ENCODE assay signal across 8 cellular contexts in the genomic region with DNA sequence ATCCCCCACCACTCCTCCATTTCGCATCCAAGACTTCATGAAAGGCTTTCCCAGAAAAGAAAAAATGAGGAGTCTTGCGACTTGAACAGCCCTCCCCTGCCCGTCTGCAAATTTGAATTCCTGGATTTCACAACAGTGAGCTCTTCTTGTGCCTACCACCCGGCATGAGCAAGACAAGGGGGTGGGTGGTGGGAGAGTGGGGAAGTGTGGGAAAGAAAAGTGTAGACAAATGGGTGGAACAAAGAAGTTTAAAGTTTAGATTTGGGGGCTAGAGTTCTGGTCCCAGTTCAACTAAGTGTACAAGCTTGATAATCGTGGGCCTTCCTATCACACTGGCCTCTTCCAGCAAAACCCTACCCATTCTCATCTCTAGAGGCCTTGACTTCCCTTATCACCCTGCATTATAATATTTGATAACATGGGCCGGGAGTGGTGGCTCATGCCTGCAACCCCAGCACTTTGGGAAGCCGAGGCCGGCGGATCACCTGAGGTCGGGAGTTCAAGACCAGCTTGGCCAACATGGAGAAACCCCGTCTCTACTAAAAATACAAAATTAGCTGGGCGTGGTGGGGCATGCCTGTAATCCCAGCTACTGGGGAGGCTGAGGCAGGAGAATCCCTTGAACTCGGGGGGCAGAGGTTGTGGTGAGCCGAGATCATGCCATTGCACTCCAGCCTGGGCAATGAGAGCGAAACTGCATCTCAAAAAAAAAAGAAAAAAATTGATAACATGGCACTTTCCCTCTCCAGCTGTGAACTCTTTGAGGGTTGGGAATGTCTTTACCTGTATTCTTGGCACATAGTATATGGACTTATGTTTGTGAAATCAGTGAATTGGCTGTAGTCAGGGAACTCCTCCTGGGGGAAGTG. TPM values are rescaled to one million over a fixed set of nuclear protein-coding genes. Genes with fewer than 3 reads are reported as not detected.
DNase-seq lines count a peak whose midpoint lies in the region; ATAC-seq and TF ChIP-seq lines count a peak whose summit lies in the region.

No MANE protein-coding gene starts in this region.

- BruUV-seq in IMR-90 (replicated peaks; lab: Mats Ljungman, UMichigan) (no TSS peak), mammary epithelial cell (replicated peaks; lab: Mats Ljungman, UMichigan) (no TSS peak)

- peak overlapping the region; percentile 37; the same call in 1 of the 2 replicates for H2AK5ac ChIP-seq in IMR-90 (ENCODE audit: low read depth, low read length)

- peak overlapping the region; percentile 55 for H3K23ac ChIP-seq in IMR-90 (ENCODE audit: low read depth, low read length)

- peaks cover 17% of the 10 kb centered on the region; the same call in 1 of the 2 replicates for H3K9me1 ChIP-seq in IMR-90 (ENCODE audit: insufficient read depth, low read length)

- intact Hi-C loops in IMR-90 (cut with micrococcal nuclease), result loop anchor here (5.0 kb wide), 1 partner anchor 171 kb away; no protein-coding TSS in a partner anchor
- intact Hi-C loops in mammary epithelial cell (cut with micrococcal nuclease), result loop anchor here (1.0 kb wide), 1 partner anchor 9 kb away; a partner anchor contains a TSS

- no peaks in the 10 kb centered on the region for H3K27me3 ChIP-seq in ACC112 (ENCODE audit: insufficient read depth, low read length)
- H3K27me3 ChIP-seq in IMR-90 (ENCODE audit: control insufficient read depth, insufficient read depth, low read length), result no peaks in the 10 kb centered on the region
- no peaks in the 10 kb centered on the region for H3K27me3 ChIP-seq in mammary epithelial cell (ENCODE audit: insufficient read depth, low read length)
- H3K27me3 ChIP-seq in mucosa of rectum (ENCODE audit: control insufficient read depth in 2 of 2, insufficient read depth in 2 of 2, low read length in 2 of 2), result no peaks in the 10 kb centered on the region

- H4K8ac ChIP-seq in IMR-90 (ENCODE audit: low read depth in 2 of 2, low read length in 2 of 2), result peak overlapping the region; percentile 75 to 95; a peak in 3 of 4 replicates

- no peak for TF ChIP-seq POLR2A in IMR-90 (IDR thresholded peaks at IDR 0.05; ENCODE audit: low read depth, low read length)

- DNase-seq in IMR-90 (peak; percentile 50), mammary epithelial cell (peak; percentile 28), ACHN (no peak), amniotic stem cell (lab: John Stamatoyannopoulos, UW) (no peak), NCI-H526 treated with DMSO at 0.1 percent for 48 hours (lab: John Stamatoyannopoulos, UW) (no peak)
- DNase-seq in stimulated activated CD4-positive, alpha-beta T cell treated with anti-CD3 and anti-CD28 coated beads, Interleukin-4, amount 100 ng/mL, for 4 hours, result no peak

- in situ Hi-C loops in IMR-90 (cut with MboI; ENCODE audit: low sequenced_read_pairs) (no loop called here), mammary epithelial cell (cut with MboI; ENCODE audit: low sequenced_read_pairs in 2 of 2) (no loop called here), ACHN (cut with HindIII; ENCODE audit: low pct_ligation_motif_present, low pct_unique_long_range_greater_than_20kb, low sequenced_read_pairs) (no loop called here)

- peaks cover 63% of the 10 kb centered on the region for H3K79me2 ChIP-seq in ACC112 (ENCODE audit: control insufficient read depth, insufficient read depth, low read length, unreplicated experiment)
- H3K79me2 ChIP-seq in mammary epithelial cell (ENCODE audit: insufficient read depth, low read length), result peaks cover 78% of the 10 kb centered on the region

- peaks cover 17% of the 10 kb centered on the region for H4K20me1 ChIP-seq in IMR-90 (ENCODE audit: insufficient read depth, low read length)
- H4K20me1 ChIP-seq in mammary epithelial cell (ENCODE audit: insufficient read depth, low read length), result no peaks in the 10 kb centered on the region

- H3K4me1 ChIP-seq in ACC112 (ENCODE audit: control insufficient read depth, insufficient read depth, low read length, unreplicated experiment) (peaks cover 14% of the 10 kb centered on the region), IMR-90 (ENCODE audit: control insufficient read depth, insufficient read depth, low read length) (peaks cover 21% of the 10 kb centered on the region), mammary epithelial cell (ENCODE audit: insufficient read depth, low read length) (peaks cover 33% of the 10 kb centered on the region), mucosa of rectum (ENCODE audit: control insufficient read depth in 2 of 2, insufficient read depth in 2 of 2, low read length in 2 of 2) (peaks cover 32 to 39% of the 10 kb centered on the region in 2 donors)

- H3K27ac ChIP-seq in ACC112 (ENCODE audit: low read depth, low read length) (peak overlapping the region; percentile 52), IMR-90 (ENCODE audit: insufficient read depth, low read length) (peak overlapping the region; percentile 68), mammary epithelial cell (ENCODE audit: insufficient read depth, low read depth, low read length) (peak overlapping the region; percentile 69), mucosa of rectum (ENCODE audit: low read depth in 2 of 2, low read length in 2 of 2) (peak overlapping the region; percentile 81 to 92)

- TF ChIP-seq CTCF in IMR-90 (conservative IDR thresholded peaks at IDR 0.05; ENCODE audit: low read depth, low read length) (no peak), mammary epithelial cell (conservative IDR thresholded peaks at IDR 0.05 in 1 of 2, IDR thresholded peaks at IDR 0.05 in 1 of 2; ENCODE audit: extremely low read depth in 1 of 2, insufficient read depth in 1 of 2, low read depth in 1 of 2, low read length in 2 of 2) (no peak)

- H3K4me3 ChIP-seq in ACC112 (ENCODE audit: low read depth, low read length), result peak overlapping the region; percentile 91
- H3K4me3 ChIP-seq in IMR-90 (ENCODE audit: insufficient read depth, low read depth, low read length), result peak overlapping the region; percentile 92
- H3K4me3 ChIP-seq in mammary epithelial cell (replicated peaks in 1 of 3; ENCODE audit: insufficient read depth in 1 of 3, low read depth in 2 of 3, low read length in 3 of 3), result peak overlapping the region; percentile 62 to 76 (median 62)
- H3K4me3 ChIP-seq in mucosa of rectum (ENCODE audit: low read length in 2 of 2), result peak overlapping the region; percentile 97 to 98

- dilution Hi-C loops in IMR-90 (cut with HindIII; ENCODE audit: low sequenced_read_pairs, unreplicated experiment), result no loop called here
- dilution Hi-C loops in mammary epithelial cell (cut with HindIII; ENCODE audit: low sequenced_read_pairs), result no loop called here

- no peak for TF ChIP-seq RAD21 in IMR-90 (IDR thresholded peaks at IDR 0.05; ENCODE audit: low read length)

- 5% methylated on average over 4 of the region's 15 CpGs; no CpG with 5 or more reads in 1 of the 2 experiments for WGBS in IMR-90 (ENCODE audit: extremely low coverage in 2 of 2, insufficient read length in 1 of 2), 2 experiments
- WGBS in mammary epithelial cell (ENCODE audit: low coverage, missing lambda C conversion rate), result 61% methylated on average over 15 of the region's 15 CpGs

- no peak overlapping the region for H2BK15ac ChIP-seq in IMR-90 (ENCODE audit: low read depth, low read length)

- POLR2A ChIA-PET in IMR-90 (lab: Charles Lee; ENCODE audit: unreplicated experiment), result interaction anchor here (0.5 to 1.2 kb wide), 7 partner anchors 10 to 1759 kb away, joined by 3 to 11 read pairs (median 3); a partner anchor contains a TSS

- no peak overlapping the region for H3K18ac ChIP-seq in IMR-90 (ENCODE audit: low read depth, low read length)

- no peak overlapping the region for H2BK120ac ChIP-seq in IMR-90 (ENCODE audit: low read depth, low read length)

- CTCF ChIA-PET in IMR-90 (lab: Yijun Ruan, JAX), result interaction anchor here (0.6 kb wide), 1 partner anchor 115 kb away, joined by 3 read pairs; a partner anchor contains a TSS
- CTCF ChIA-PET in mammary epithelial cell (lab: Charles Lee; ENCODE audit: low non-redundant PET), result no interaction called here

- H3K56ac ChIP-seq in IMR-90 (ENCODE audit: extremely low read depth, insufficient read depth, low read length), result peak overlapping the region; percentile 78; the same call in 1 of the 2 replicates

- H2AK9ac ChIP-seq in IMR-90 (replicated peaks; ENCODE audit: low read depth, low read length, poor library complexity), result peak overlapping the region; percentile 53

- no peak overlapping the region for H2AFZ ChIP-seq in ACC112 (ENCODE audit: low read length, unreplicated experiment)
- H2AFZ ChIP-seq in IMR-90 (replicated peaks; ENCODE audit: low read length, poor library complexity), result peak overlapping the region; percentile 88
- peak overlapping the region; percentile 65 for H2AFZ ChIP-seq in mammary epithelial cell (ENCODE audit: low read depth, low read length)

- peak overlapping the region; percentile 82 for H3K4me2 ChIP-seq in IMR-90 (ENCODE audit: low read depth, low read length)
- peak overlapping the region; percentile 86 for H3K4me2 ChIP-seq in mammary epithelial cell (ENCODE audit: insufficient read depth, low read depth, low read length)

- no peaks in the 10 kb centered on the region for H3K9me3 ChIP-seq in IMR-90 (ENCODE audit: control insufficient read depth, insufficient read depth, low read length)
- no peaks in the 10 kb centered on the region for H3K9me3 ChIP-seq in mammary epithelial cell (replicated peaks; ENCODE audit: insufficient read depth, low read length)
- no peaks in the 10 kb centered on the region for H3K9me3 ChIP-seq in mucosa of rectum (ENCODE audit: control insufficient read depth in 2 of 2, low read length in 2 of 2)

- peak overlapping the region; percentile 14 for H4K5ac ChIP-seq in IMR-90 (ENCODE audit: low read depth, low read length)

- H2BK20ac ChIP-seq in IMR-90 (ENCODE audit: low read depth, low read length), result no peak overlapping the region

- H3K4ac ChIP-seq in IMR-90 (ENCODE audit: low read depth, low read length), result peak overlapping the region; percentile 78

- 0 out of 2 replicates have a peak, but pooled peaks cover 4% of the 10 kb centered on the region for H3K36me3 ChIP-seq in ACC112 (ENCODE audit: insufficient read depth, low read length)
- H3K36me3 ChIP-seq in IMR-90 (ENCODE audit: control insufficient read depth, insufficient read depth, low read length), result peaks cover 15% of the 10 kb centered on the region
- peaks cover 4% of the 10 kb centered on the region for H3K36me3 ChIP-seq in mammary epithelial cell (ENCODE audit: insufficient read depth, low read length)
- H3K36me3 ChIP-seq in mucosa of rectum (ENCODE audit: control insufficient read depth in 2 of 2, insufficient read depth in 2 of 2, low read length in 2 of 2), result peaks cover 3 to 36% of the 10 kb centered on the region in 2 donors

- ATAC-seq in IMR-90 (ENCODE audit: low read depth), result no peak

- peak overlapping the region; percentile 42 for H2BK5ac ChIP-seq in IMR-90 (ENCODE audit: low read depth, low read length, poor library complexity, severe bottlenecking)

- peak overlapping the region; percentile 57 for H3K14ac ChIP-seq in IMR-90 (replicated peaks; ENCODE audit: low read depth, low read length)

- peak overlapping the region; percentile 41 for H4K91ac ChIP-seq in IMR-90 (ENCODE audit: insufficient read depth, low read depth, low read length)

- peaks cover 23 to 81% of the 10 kb centered on the region in 2 experiments; a peak in 3 of 4 replicates for H3K79me1 ChIP-seq in IMR-90 (ENCODE audit: low read depth in 1 of 2, low read length in 2 of 2)

- H3K9ac ChIP-seq in IMR-90 (ENCODE audit: low read depth, low read length) (peak overlapping the region; percentile 63), mammary epithelial cell (ENCODE audit: insufficient read depth, low read length) (peak overlapping the region; percentile 75), mucosa of rectum (ENCODE audit: low read depth in 1 of 2, low read length in 2 of 2) (peak overlapping the region; percentile 70 to 80)

RNA-seq across cellular contexts. Expression of a gene that starts 0.7 kb away (rescaled TPM):
- total RNA-seq in IMR-90 (2012; rRNA removed) (13.1 and 14.2 TPM in 2 replicates), mammary epithelial cell (10 to 100 TPM; 16.5 to 17.0 TPM)
- polyA plus RNA-seq in IMR-90 (2012; rRNA removed) (8.9 and 9.0 TPM in 2 replicates), mammary epithelial cell (8.5 TPM)
- polyA plus RNA-seq in IMR-90 (2012; cell fraction: cytosol; rRNA removed), result 10.0 and 11.7 TPM in 2 replicates
- polyA plus RNA-seq in IMR-90 (2012; cell fraction: nucleus; rRNA removed; ENCODE audit: low replicate concordance), result 4.0 and 4.1 TPM in 2 replicates
- polyA minus RNA-seq in mammary epithelial cell, result 14.2 TPM

RNA-seq across cellular contexts. Expression of a gene that starts 3.6 kb away (rescaled TPM):
- total RNA-seq in IMR-90 (2012; rRNA removed) (6.1 and 7.2 TPM in 2 replicates), mammary epithelial cell (10 to 100 TPM in 1 of 2 donors, 1 to 10 TPM in 1; 8.3 to 13.3 TPM)
- polyA plus RNA-seq in IMR-90 (2012; rRNA removed) (13.8 and 16.7 TPM in 2 replicates), mammary epithelial cell (15.1 TPM)
- polyA plus RNA-seq in IMR-90 (2012; cell fraction: cytosol; rRNA removed), result 10.6 and 12.0 TPM in 2 replicates
- 9.2 and 10.8 TPM in 2 replicates for polyA plus RNA-seq in IMR-90 (2012; cell fraction: nucleus; rRNA removed; ENCODE audit: low replicate concordance)
- 4.3 TPM for polyA minus RNA-seq in mammary epithelial cell

RNA-seq across cellular contexts. Expression of a gene that starts 4.6 kb away (rescaled TPM):
- total RNA-seq in IMR-90 (2012; rRNA removed), result 218 and 240 TPM in 2 replicates
- polyA plus RNA-seq in IMR-90 (2012; rRNA removed), result 178 and 194 TPM in 2 replicates
- polyA plus RNA-seq in IMR-90 (2012; cell fraction: cytosol; rRNA removed), result 153 and 226 TPM in 2 replicates
- 198 and 332 TPM in 2 replicates for polyA plus RNA-seq in IMR-90 (2012; cell fraction: nucleus; rRNA removed; ENCODE audit: low replicate concordance)
- total RNA-seq in mammary epithelial cell, result 100 to 1,000 TPM; 135 to 186 TPM
- 123 TPM for polyA plus RNA-seq in mammary epithelial cell
- polyA minus RNA-seq in mammary epithelial cell, result 317 TPM

RNA-seq across cellular contexts. Expression of a gene that starts 5.5 kb away (rescaled TPM):
- total RNA-seq in IMR-90 (2012; rRNA removed) (0.83 and 1.4 TPM in 2 replicates), mammary epithelial cell (1 to 10 TPM in 1 of 2 donors, under 1 TPM in 1; 0.50 to 1.8 TPM)
- polyA plus RNA-seq in IMR-90 (2012; rRNA removed) (3.5 and 3.8 TPM in 2 replicates), mammary epithelial cell (3.5 TPM)
- 2.7 and 4.5 TPM in 2 replicates for polyA plus RNA-seq in IMR-90 (2012; cell fraction: cytosol; rRNA removed)
- 1.7 and 3.3 TPM in 2 replicates for polyA plus RNA-seq in IMR-90 (2012; cell fraction: nucleus; rRNA removed; ENCODE audit: low replicate concordance)
- polyA minus RNA-seq in mammary epithelial cell, result not detected

RNA-seq across cellular contexts. Expression of a gene that starts 8.5 kb away (rescaled TPM):
- total RNA-seq in IMR-90 (2012; rRNA removed) (1.9 and 2.2 TPM in 2 replicates), mammary epithelial cell (10 to 100 TPM in 1 of 2 donors, 1 to 10 TPM in 1; 2.8 to 12.8 TPM)
- polyA plus RNA-seq in IMR-90 (2012; rRNA removed) (10.2 and 13.6 TPM in 2 replicates), mammary epithelial cell (3.0 TPM)
- 0.52 and 0.67 TPM in 2 replicates for polyA plus RNA-seq in IMR-90 (2012; cell fraction: cytosol; rRNA removed)
- polyA plus RNA-seq in IMR-90 (2012; cell fraction: nucleus; rRNA removed; ENCODE audit: low replicate concordance), result 151 and 158 TPM in 2 replicates
- polyA minus RNA-seq in mammary epithelial cell, result 5.8 TPM

Comparison
In these comparisons a context has a peak if more than half of its experiments do, and no peak if none do; other contexts are left out.
1. DNase-seq: peak in IMR-90 (single experiment) and mammary epithelial cell (single experiment); none in ACHN (single experiment), amniotic stem cell (single experiment), NCI-H526 treated with DMSO at 0.1 percent for 48 hours (single experiment) and stimulated activated CD4-positive, alpha-beta T cell treated with anti-CD3 and anti-CD28 coated beads, Interleukin-4, amount 100 ng/mL, for 4 hours (0 of 2).
2. Peak in every context shown above with its lines, with median percentiles within 50 percentile points of each other: H3K27ac ChIP-seq, H3K4me3 ChIP-seq and H3K9ac ChIP-seq.